1 cellular context compared by ENCODE assay signal in genomic region chr22:42603427-42603826, GRCh38.
TF ChIP-seq lines count a peak whose summit lies in the region.

No MANE protein-coding gene starts in this region.

TF ChIP-seq in HepG2, 621 proteins besides CTCF, POLR2A, EP300 and RAD21:
- TF ChIP-seq POLR2AphosphoS2 (IDR thresholded peaks at IDR 0.05; ENCODE audit: low read depth, low read length), result 0 out of 2 replicates have a peak, but pooled peaks have one; percentile 21
- no peak for TF ChIP-seq SPEN (CRISPR knock-in tag; IDR thresholded peaks at IDR 0.05; ENCODE audit: low read depth)
